7 cellular contexts compared by ENCODE assay signal in the genomic region with DNA sequence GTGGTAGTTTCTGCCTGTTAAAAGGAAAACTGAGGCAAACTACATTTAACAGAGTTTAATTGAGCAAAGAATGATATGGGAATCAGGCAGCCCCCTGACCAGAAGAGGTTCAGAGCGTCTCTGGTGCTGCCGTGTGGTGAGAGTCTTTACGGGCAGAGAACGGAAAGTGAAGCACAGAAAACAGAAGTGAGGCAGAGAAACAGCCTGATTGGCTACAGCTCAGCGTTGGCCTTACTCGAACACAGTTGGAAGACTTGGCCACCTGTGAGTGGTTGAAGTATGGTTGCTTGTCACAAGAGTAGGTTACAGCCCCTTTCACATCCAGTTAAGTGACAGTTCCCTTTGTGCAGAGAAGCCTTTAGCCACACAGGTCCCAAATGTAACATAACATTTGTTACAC. TPM values are rescaled to one million over a fixed set of nuclear protein-coding genes. Genes with fewer than 3 reads are reported as not detected.
DNase-seq lines count a peak whose midpoint lies in the region; ATAC-seq and TF ChIP-seq lines count a peak whose summit lies in the region.

No MANE protein-coding gene starts in this region.

- H3K4me2 ChIP-seq in skeletal muscle satellite cell (ENCODE audit: low read length), result peak overlapping the region; percentile 36

- H3K27me3 ChIP-seq in dorsolateral prefrontal cortex, result no peaks in the 10 kb centered on the region
- peaks cover 20% of the 10 kb centered on the region for H3K27me3 ChIP-seq in skeletal muscle satellite cell (ENCODE audit: control insufficient read depth, insufficient read depth, low read length)

- H3K4me1 ChIP-seq in skeletal muscle satellite cell (ENCODE audit: control insufficient read depth, insufficient read depth, low read length), result no peaks in the 10 kb centered on the region

- no peak for TF ChIP-seq CTCF in dorsolateral prefrontal cortex (IDR thresholded peaks at IDR 0.05 in 54 of 56, conservative IDR thresholded peaks at IDR 0.05 in 2 of 56; ENCODE audit: low read depth in 1 of 56, partially characterized antibody in 56 of 56)
- TF ChIP-seq CTCF in omental fat pad (IDR thresholded peaks at IDR 0.05), result no peak

- no peaks in the 10 kb centered on the region for H3K9me3 ChIP-seq in skeletal muscle satellite cell (replicated peaks; ENCODE audit: low read length)

- peak overlapping the region in 10 of 59 donors; percentile 3 to 55 (median 39) for H3K27ac ChIP-seq in dorsolateral prefrontal cortex

- DNase-seq in OCI-M1 (lab: John Stamatoyannopoulos, UW) (peak; percentile 36), dorsolateral prefrontal cortex (peak in 5 of 10 donors; percentile 19 to 69 (median 49)), omental fat pad (ENCODE audit: low spot score) (no peak), OCI-M2 (lab: John Stamatoyannopoulos, UW; ENCODE audit: unreplicated experiment) (no peak)

- no peak overlapping the region for H3K9ac ChIP-seq in skeletal muscle satellite cell (ENCODE audit: low read depth, low read length)

- intact Hi-C loops in dorsolateral prefrontal cortex (cut with DNase I), result no loop called here

- ATAC-seq in GM19025 (IDR thresholded peaks at IDR 0.05; ENCODE audit: low read depth, unreplicated experiment) (peak; percentile 97), HG02884 (IDR thresholded peaks at IDR 0.05; ENCODE audit: unreplicated experiment) (peak; percentile 98), omental fat pad (ENCODE audit: low FRiP score) (no peak)

- peak overlapping the region in 44 of 59 donors; percentile 1 to 54 (median 31) for H3K4me3 ChIP-seq in dorsolateral prefrontal cortex
- no peak overlapping the region for H3K4me3 ChIP-seq in skeletal muscle satellite cell (ENCODE audit: low read length)

- no peaks in the 10 kb centered on the region for H3K36me3 ChIP-seq in skeletal muscle satellite cell (ENCODE audit: insufficient read depth, low read length)

RNA-seq across cellular contexts. Expression of a gene that starts 16.9 kb away (rescaled TPM):
- total RNA-seq in dorsolateral prefrontal cortex (1 to 10 TPM in 84 of 120 experiments, under 1 TPM in 27, not detected in 9; 0.58 to 7.0 (median 1.4) TPM), omental fat pad (10 to 100 TPM in 2 of 4 donors, 1 to 10 TPM in 2; 6.9 to 98.5 (median 10.3) TPM)
- total RNA-seq in skeletal muscle satellite cell (2012; rRNA removed), result under 0.01 TPM in 1 of 2 replicates, not detected in the other
